ENCODE assay signal across 1 cellular context in the genomic region with DNA sequence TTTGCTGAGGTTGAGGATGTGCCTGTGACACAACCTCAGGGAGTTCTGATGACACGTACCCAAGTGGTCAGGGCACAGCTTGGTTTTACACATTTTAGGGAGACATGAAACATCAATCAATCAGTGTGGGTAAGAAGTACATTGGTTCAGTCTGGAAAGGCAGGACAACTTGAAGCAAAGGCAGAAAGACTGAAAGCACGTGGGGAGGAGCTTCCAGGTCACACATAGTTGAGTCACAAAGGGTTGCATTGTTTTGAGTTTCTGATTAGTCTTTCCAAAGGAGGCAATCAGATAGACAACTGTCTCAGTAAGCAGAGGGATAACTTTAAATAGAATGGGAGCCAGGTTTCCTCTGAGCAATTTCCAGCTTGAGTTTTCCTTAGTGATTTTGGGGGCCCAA.
TF ChIP-seq lines count a peak whose summit lies in the region.

No MANE protein-coding gene starts in this region.

TF ChIP-seq in WTC11, 78 proteins besides CTCF, POLR2A, EP300 and RAD21 (continued from another document):
- no peak for TF ChIP-seq ZSCAN18 (CRISPR knock-in tag; IDR thresholded peaks at IDR 0.05)
TF ChIP-seq in WTC11: peak in this region for 0.
